In genomic region chr20:19886666-19887288, GRCh38 we compare ENCODE assay signal across 8 cellular contexts.
DNase-seq lines count a peak whose midpoint lies in the region; ATAC-seq, FAIRE-seq and TF ChIP-seq lines count a peak whose summit lies in the region.

No MANE protein-coding gene starts in this region.

- no peaks in the 10 kb centered on the region for H3K27me3 ChIP-seq in parathyroid adenoma (ENCODE audit: control insufficient read depth, insufficient read depth, low read length)

- peak; percentile 41 for DNase-seq in Ammon's horn (ENCODE audit: low spot score)
- peak; percentile 62 for DNase-seq in RWPE1 (ENCODE audit: low spot score)
- DNase-seq in fibroblast of peridontal ligament (ENCODE audit: extremely low read depth): peak; percentile 47
- DNase-seq in activated gamma-delta T cell treated with Interleukin-2 at 50 U/mL for 16 hours: no peak
- no peak for DNase-seq in cerebellum (ENCODE audit: low spot score)
- DNase-seq in GM19239 (ENCODE audit: insufficient read length, low spot score): no peak

- H3K4me3 ChIP-seq in parathyroid adenoma (ENCODE audit: low read depth, low read length): no peak overlapping the region

- CTCF ChIA-PET in RWPE1 (lab: Yijun Ruan, JAX): interaction anchor here (0.5 to 0.8 kb wide), 3 partner anchors 87 to 708 kb away, joined by 3 read pairs; no protein-coding TSS in a partner anchor

- peaks cover 2% of the 10 kb centered on the region for H3K79me2 ChIP-seq in parathyroid adenoma

- no peaks in the 10 kb centered on the region for H3K36me3 ChIP-seq in parathyroid adenoma (ENCODE audit: control insufficient read depth, insufficient read depth, low read length)

- H3K4me1 ChIP-seq in parathyroid adenoma: peaks cover 2% of the 10 kb centered on the region

- H2AFZ ChIP-seq in parathyroid adenoma: no peak overlapping the region

- POLR2A ChIA-PET in RWPE1 (lab: Yijun Ruan, JAX; ENCODE audit: low non-redundant PET): interaction anchor here (2.3 kb wide), 1 partner anchor 89 kb away, joined by 11 read pairs; no protein-coding TSS in a partner anchor

- H3K9me3 ChIP-seq in parathyroid adenoma (ENCODE audit: control insufficient read depth, low read length): no peaks in the 10 kb centered on the region

- no peak for ATAC-seq in HG03135 (IDR thresholded peaks at IDR 0.05; ENCODE audit: unreplicated experiment)

- no peak overlapping the region for H3K9ac ChIP-seq in parathyroid adenoma

- no peak for FAIRE-seq in GM19239 (lab: Jason Lieb, UNC)

- H3K4me2 ChIP-seq in parathyroid adenoma (ENCODE audit: low read length): no peak overlapping the region

- H3K27ac ChIP-seq in RWPE1: peak overlapping the region; percentile 97
- peak overlapping the region; percentile 60 for H3K27ac ChIP-seq in parathyroid adenoma

- TF ChIP-seq CTCF in RWPE1 (conservative IDR thresholded peaks at IDR 0.05; ENCODE audit: low read depth) (no peak), parathyroid adenoma (IDR thresholded peaks at IDR 0.05) (no peak)

Comparison
In these comparisons a context has a peak if more than half of its experiments do, and no peak if none do; other contexts are left out.
1. DNase-seq: peak in Ammon's horn (single experiment), RWPE1 (single experiment) and fibroblast of peridontal ligament (single experiment); none in activated gamma-delta T cell treated with Interleukin-2 at 50 U/mL for 16 hours (single experiment), cerebellum (single experiment) and GM19239 (single experiment).